17 cellular contexts compared by ENCODE assay signal in genomic region chr11:68429661-68430060, GRCh38. TPM values are rescaled to one million over a fixed set of nuclear protein-coding genes. Genes with fewer than 3 reads are reported as not detected.
DNase-seq lines count a peak whose midpoint lies in the region; ATAC-seq, FAIRE-seq and TF ChIP-seq lines count a peak whose summit lies in the region.
"Had no signal": no experiment of that assay in that cellular context is flagged by ENCODE, and none has a peak within 500 bp of the region (broad histone marks: within the 10 kb centered on the region; RNA-seq: fewer than 3 reads in every experiment).

No MANE protein-coding gene starts in this region.

- in situ Hi-C loops in GM12878 (cut with MboI), result no loop called here
- in situ Hi-C loops in transverse colon (cut with MboI; ENCODE audit: low pct_ligation_motif_present in 1 of 4, low pct_unique_long_range_greater_than_20kb in 1 of 4, low sequenced_read_pairs in 3 of 4), result no loop called here

- H3K9ac ChIP-seq in BLaER1, result no peak overlapping the region
- H3K9ac ChIP-seq in HCT116 (ENCODE audit: low read length), result no peak overlapping the region
- H3K9ac ChIP-seq in GM12878 (ENCODE audit: control insufficient read depth, insufficient read depth, low read length), result no peak overlapping the region
- H3K9ac ChIP-seq: GM23248 had no signal

- TF ChIP-seq RAD21 in HCT116 (IDR thresholded peaks at IDR 0.05; ENCODE audit: low read depth) (no peak), GM12878 (IDR thresholded peaks at IDR 0.05; ENCODE audit: insufficient read depth, low read depth, low read length) (no peak)

- no peak for DNase-seq in HCT116 (ENCODE audit: low read depth, low spot score)
- DNase-seq in GM12878 (ENCODE audit: low read depth, low spot score), result no peak
- DNase-seq in osteoblast (ENCODE audit: insufficient read length, low spot score, missing footprints), result peak; percentile 56
- no peak for DNase-seq in stimulated activated naive CD8-positive, alpha-beta T cell treated with anti-CD3 and anti-CD28 coated beads, Interleukin-15, amount 100 ng/mL, for 72 hours
- DNase-seq in transverse colon, result no peak
- DNase-seq: AML-193; Calu3; CD8-positive, alpha-beta T cell; DMS79 treated with DMSO at 0.1 percent for 48 hours; GF-D8; GM23248; HFFc6; KG1 had no signal

- no peaks in the 10 kb centered on the region for H3K79me2 ChIP-seq in HCT116 (ENCODE audit: insufficient read depth, low read length)
- no peaks in the 10 kb centered on the region for H3K79me2 ChIP-seq in GM12878 (ENCODE audit: control insufficient read depth, insufficient read depth, low read length)
- H3K79me2 ChIP-seq in osteoblast (ENCODE audit: insufficient read depth, low read length), result no peaks in the 10 kb centered on the region

- no peak overlapping the region for H2AFZ ChIP-seq in HCT116 (ENCODE audit: low read depth, low read length, poor library complexity, severe bottlenecking)
- H2AFZ ChIP-seq in GM12878 (ENCODE audit: control insufficient read depth, low read depth, low read length), result no peak overlapping the region
- no peak overlapping the region for H2AFZ ChIP-seq in osteoblast (ENCODE audit: low read length)
- H2AFZ ChIP-seq: GM23248 had no signal

- RAD21 ChIA-PET in HCT116 (lab: Charles Lee; ENCODE audit: low non-redundant PET in 1 of 2, low total read pairs in 2 of 2, uncharacterized antibody in 2 of 2, unreplicated experiment in 2 of 2) (no interaction called here), GM12878 (lab: Charles Lee; ENCODE audit: unreplicated experiment) (no interaction called here)

- peaks cover 44% of the 10 kb centered on the region for H3K4me1 ChIP-seq in BLaER1
- H3K4me1 ChIP-seq in HCT116 (ENCODE audit: control insufficient read depth in 1 of 2, insufficient read depth in 2 of 2, low read length in 2 of 2), result no peaks in the 10 kb centered on the region
- no peaks in the 10 kb centered on the region for H3K4me1 ChIP-seq in GM12878 (ENCODE audit: control insufficient read depth, insufficient read depth, low read length)
- no peaks in the 10 kb centered on the region for H3K4me1 ChIP-seq in osteoblast (ENCODE audit: insufficient read depth, low read length)
- peaks cover 0 to 5% (median 2%) of the 10 kb centered on the region in 4 donors for H3K4me1 ChIP-seq in transverse colon
- H3K4me1 ChIP-seq: HAP-1 had no signal

- no peaks in the 10 kb centered on the region for H3K4me1 Mint-ChIP-seq in stimulated activated naive CD8-positive, alpha-beta T cell treated with anti-CD3 and anti-CD28 coated beads, Interleukin-15, amount 100 ng/mL, for 72 hours

- FAIRE-seq in GM12878 (lab: Jason Lieb, UNC), result no peak
- FAIRE-seq: A204.1 had no signal

- TF ChIP-seq CTCF in HCT116 (IDR thresholded peaks at IDR 0.05 in 2 of 3, conservative IDR thresholded peaks at IDR 0.05 in 1 of 3; ENCODE audit: borderline replicate concordance in 1 of 3, insufficient read depth in 1 of 3, low read depth in 2 of 3, low read length in 2 of 3) (no peak), GM12878 (IDR thresholded peaks at IDR 0.05 in 2 of 3, conservative IDR thresholded peaks at IDR 0.05 in 1 of 3; ENCODE audit: control insufficient read depth in 2 of 3, extremely low read depth in 1 of 3, insufficient read depth in 1 of 3, low read depth in 3 of 3, low read length in 3 of 3) (no peak), osteoblast (IDR thresholded peaks at IDR 0.05; ENCODE audit: extremely low read depth, low read depth, low read length) (no peak), transverse colon (IDR thresholded peaks at IDR 0.05) (no peak)

- H3K36me3 ChIP-seq in BLaER1, result peaks cover 100% of the 10 kb centered on the region
- peaks cover 9 to 26% of the 10 kb centered on the region in 2 experiments; a peak in 2 of 4 replicates for H3K36me3 ChIP-seq in HCT116 (ENCODE audit: control insufficient read depth in 1 of 2, insufficient read depth in 2 of 2, low read length in 2 of 2)
- H3K36me3 ChIP-seq in GM12878 (ENCODE audit: control insufficient read depth in 2 of 2, insufficient read depth in 2 of 2, low read length in 1 of 2), result peaks cover 11 to 28% of the 10 kb centered on the region in 2 experiments
- peaks cover 10% of the 10 kb centered on the region for H3K36me3 ChIP-seq in osteoblast (ENCODE audit: insufficient read depth, low read length)
- H3K36me3 ChIP-seq in transverse colon, result peaks cover 0 to 32% (median 11%) of the 10 kb centered on the region in 4 donors

- 61% methylated on average over 3 of the region's 3 CpGs for WGBS in GM12878 (ENCODE audit: insufficient coverage, insufficient replicate concordance, low lambda C conversion rate, missing lambda C conversion rate)
- 94 to 100% methylated on average over 2 to 3 of the region's 3 CpGs for WGBS in transverse colon (ENCODE audit: low coverage in 1 of 2), 2 donors

- peak overlapping the region; percentile 40 for H3K4me3 ChIP-seq in BLaER1
- H3K4me3 ChIP-seq in HCT116 (replicated peaks in 1 of 2; ENCODE audit: low read depth in 1 of 2, low read length in 2 of 2), result no peak overlapping the region
- H3K4me3 ChIP-seq in GM12878, result no peak overlapping the region; the same call in 1 of the 2 replicates
- no peak overlapping the region for H3K4me3 ChIP-seq in osteoblast (ENCODE audit: insufficient read depth, low read length)
- H3K4me3 ChIP-seq in transverse colon, result no peak overlapping the region
- H3K4me3 ChIP-seq: GM23248, HAP-1 had no signal

- H3K9me3 ChIP-seq in BLaER1 (peaks cover 52% of the 10 kb centered on the region), HCT116 (ENCODE audit: control insufficient read depth in 1 of 2, insufficient read depth in 1 of 2, low read depth in 1 of 2, low read length in 2 of 2) (peaks cover 6 to 7% of the 10 kb centered on the region in 2 experiments; a peak in 2 of 4 replicates), GM12878 (replicated peaks; ENCODE audit: control insufficient read depth, insufficient read depth, low read length) (peaks cover 10% of the 10 kb centered on the region; the same call in 2 of the 3 replicates), osteoblast (ENCODE audit: low read depth, low read length) (peaks cover 10% of the 10 kb centered on the region), transverse colon (no peaks in the 10 kb centered on the region)

- SMC1A ChIA-PET in GM12878 (lab: Charles Lee; ENCODE audit: uncharacterized antibody, unreplicated experiment), result no interaction called here

- no peak for TF ChIP-seq POLR2A in HCT116 (IDR thresholded peaks at IDR 0.05; ENCODE audit: borderline replicate concordance, extremely low read depth, insufficient read depth, insufficient read length)
- no peak for TF ChIP-seq POLR2A in GM12878 (IDR thresholded peaks at IDR 0.05; ENCODE audit: low read depth, low read length)
- TF ChIP-seq POLR2A in transverse colon (IDR thresholded peaks at IDR 0.05), result no peak

- BruUV-seq in HCT116 (replicated peaks; lab: Mats Ljungman, UMichigan) (no TSS peak), GM12878 (replicated peaks; lab: Mats Ljungman, UMichigan) (no TSS peak)

- H3K27me3 ChIP-seq in BLaER1 (no peaks in the 10 kb centered on the region; the same call in 1 of the 2 replicates), HCT116 (ENCODE audit: insufficient read depth, low read length) (no peaks in the 10 kb centered on the region), GM12878 (replicated peaks in 1 of 2; ENCODE audit: control insufficient read depth in 2 of 2, insufficient read depth in 2 of 2, low read length in 1 of 2) (no peaks in the 10 kb centered on the region), osteoblast (ENCODE audit: insufficient read depth, low read length) (no peaks in the 10 kb centered on the region), transverse colon (no peaks in the 10 kb centered on the region)

- no peak overlapping the region for H3K4me3 Mint-ChIP-seq in stimulated activated naive CD8-positive, alpha-beta T cell treated with anti-CD3 and anti-CD28 coated beads, Interleukin-15, amount 100 ng/mL, for 72 hours
- H3K4me3 Mint-ChIP-seq: CD8-positive, alpha-beta T cell; HFFc6 had no signal

- peaks cover 16 to 29% of the 10 kb centered on the region in 2 donors for H3K9me3 Mint-ChIP-seq in stimulated activated naive CD8-positive, alpha-beta T cell treated with anti-CD3 and anti-CD28 coated beads, Interleukin-15, amount 100 ng/mL, for 72 hours

- no peak overlapping the region for H3K27ac Mint-ChIP-seq in stimulated activated naive CD8-positive, alpha-beta T cell treated with anti-CD3 and anti-CD28 coated beads, Interleukin-15, amount 100 ng/mL, for 72 hours
- H3K27ac Mint-ChIP-seq: CD8-positive, alpha-beta T cell; HFFc6 had no signal

- intact Hi-C loops in HCT116 (cut with micrococcal nuclease) (no loop called here), GM12878 (cut with micrococcal nuclease; ENCODE audit: unreplicated experiment) (no loop called here), transverse colon (cut with DNase I; ENCODE audit: low total_unique reads) (no loop called here)

- H4K20me1 ChIP-seq in BLaER1 (peaks cover 59% of the 10 kb centered on the region), HCT116 (ENCODE audit: insufficient read depth) (no peaks in the 10 kb centered on the region), GM12878 (ENCODE audit: control insufficient read depth, insufficient read depth) (no peaks in the 10 kb centered on the region), osteoblast (ENCODE audit: insufficient read depth, low read length) (no peaks in the 10 kb centered on the region)

- CTCF ChIA-PET in HCT116 (lab: Charles Lee), result no interaction called here
- CTCF ChIA-PET in GM12878 (lab: Yijun Ruan, JAX), result no interaction called here

- no peaks in the 10 kb centered on the region for H3K27me3 Mint-ChIP-seq in stimulated activated naive CD8-positive, alpha-beta T cell treated with anti-CD3 and anti-CD28 coated beads, Interleukin-15, amount 100 ng/mL, for 72 hours

- H3K4me2 ChIP-seq in BLaER1 (no peak overlapping the region), HCT116 (ENCODE audit: low read length) (no peak overlapping the region), GM12878 (ENCODE audit: control insufficient read depth, insufficient read depth) (no peak overlapping the region), osteoblast (ENCODE audit: insufficient read depth, low read length) (no peak overlapping the region)

- H3K27ac ChIP-seq in BLaER1 (no peak overlapping the region), HCT116 (ENCODE audit: low read depth, low read length) (no peak overlapping the region), GM12878 (ENCODE audit: control insufficient read depth, insufficient read depth) (no peak overlapping the region), osteoblast (ENCODE audit: low read depth, low read length) (no peak overlapping the region), transverse colon (peak overlapping the region in 2 of 4 donors; percentile 61 to 74)
- H3K27ac ChIP-seq: GM23248 had no signal

- TF ChIP-seq EP300 in GM12878 (IDR thresholded peaks at IDR 0.05; ENCODE audit: borderline replicate concordance in 1 of 2, control insufficient read depth in 1 of 2, low read depth in 2 of 2, low read length in 2 of 2) (no peak), transverse colon (IDR thresholded peaks at IDR 0.05; ENCODE audit: low read depth) (no peak)

- POLR2A ChIA-PET in HCT116 (lab: Charles Lee) (no interaction called here), GM12878 (lab: Charles Lee) (interaction anchor here (0.5 to 0.6 kb wide), 3 partner anchors 183 to 431 kb away, joined by 3 to 5 read pairs (median 4); no protein-coding TSS in a partner anchor)

- ATAC-seq in HCT116 (no peak), GM12878 (no peak), GM21528 (IDR thresholded peaks at IDR 0.05; ENCODE audit: low FRiP score, unreplicated experiment) (no peak)
- no peak for ATAC-seq in stimulated activated naive CD8-positive, alpha-beta T cell treated with anti-CD3 and anti-CD28 coated beads, Interleukin-15, amount 100 ng/mL, for 72 hours
- ATAC-seq: CD8-positive, alpha-beta T cell had no signal

- no peaks in the 10 kb centered on the region for H3K9me2 ChIP-seq in HCT116 (ENCODE audit: insufficient read depth)

RNA-seq across cellular contexts. Expression of gene PPP6R3, which starts 30.9 kb away (rescaled TPM):
- 113 TPM for total RNA-seq in HCT116 (2021; ENCODE audit: unreplicated experiment)
- 57.0 and 58.0 TPM in 2 replicates for polyA plus RNA-seq in HCT116 (2012)
- 452 and 473 TPM in 2 replicates for total RNA-seq in GM12878 (2013; cell fraction: nucleolus; rRNA removed)
- total RNA-seq in GM12878 (2014; rRNA removed), result 122 and 124 TPM in 2 replicates
- total RNA-seq in GM12878 (2014; rRNA removed; fragmentation: Illumina TruSeq; extraction: Trizol), result 122 and 123 TPM in 2 replicates
- 93.5 and 94.5 TPM in 2 replicates for total RNA-seq in GM12878 (2021)
- 24.0 TPM for polyA plus RNA-seq in GM12878 (2011; ENCODE audit: low read depth)
- 70.6 and 96.9 TPM in 2 replicates for polyA plus RNA-seq in GM12878 (2011; rRNA removed)
- 33.9 and 34.0 TPM in 2 replicates for polyA plus RNA-seq in GM12878 (2011; cell fraction: cytosol; rRNA removed)
- 114 and 120 TPM in 2 replicates for polyA plus RNA-seq in GM12878 (2011; cell fraction: nucleus; rRNA removed)
- polyA plus RNA-seq in GM12878 (2012), result 39.9 and 44.1 TPM in 2 replicates
- 77.6 and 80.1 TPM in 2 replicates for polyA plus RNA-seq in GM12878 (2014; fragmentation: Illumina TruSeq; extraction: Trizol)
- polyA plus RNA-seq in GM12878 (2014; fragmentation: Nextera tagmentation; extraction: Ambion mirVana), result 10 to 100 TPM; 12.4 to 32.0 TPM
- 57.0 and 61.7 TPM in 2 replicates for polyA plus RNA-seq in GM12878 (2014; rRNA removed)
- polyA plus RNA-seq in GM12878 (2016; fragmentation: Nextera tagmentation; extraction: Ambion mirVana), result 10 to 100 TPM; 68.6 to 83.0 TPM
- polyA minus RNA-seq in GM12878 (2011; rRNA and poly(A)+ RNA removed), result 108 and 119 TPM in 2 replicates
- 45.0 and 54.5 TPM in 2 replicates for polyA minus RNA-seq in GM12878 (2011; cell fraction: cytosol; rRNA and poly(A)+ RNA removed)
- 124 and 149 TPM in 2 replicates for polyA minus RNA-seq in GM12878 (2011; cell fraction: nucleus; rRNA and poly(A)+ RNA removed)
- 131 and 151 TPM in 2 replicates for total RNA-seq in osteoblast
- 100 to 1,000 TPM in 3 of 4 donors, 10 to 100 TPM in 1; 89.8 to 158 (median 117) TPM for total RNA-seq in transverse colon
